ENCODE assay signal across 18 cellular contexts in the genomic region with DNA sequence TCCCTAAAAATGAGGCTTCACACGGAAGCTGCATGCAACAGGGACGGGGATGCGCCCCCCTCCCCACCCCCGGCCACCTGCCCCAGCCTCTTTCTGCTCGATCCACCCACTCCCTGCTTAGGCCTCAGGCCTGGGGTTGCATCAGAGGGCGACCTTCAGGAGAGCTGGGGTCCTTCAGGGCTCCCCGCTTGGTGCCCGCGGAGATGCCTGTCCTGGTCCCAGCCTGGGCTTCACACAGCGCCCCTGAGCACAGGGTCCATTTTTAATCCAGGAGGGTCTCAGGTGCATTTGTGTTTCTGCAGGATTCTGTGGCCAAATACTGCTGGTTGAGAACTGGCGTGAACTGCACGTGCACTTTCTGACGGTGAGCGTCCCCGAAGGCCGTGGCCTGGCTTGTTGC. TPM values are rescaled to one million over a fixed set of nuclear protein-coding genes. Genes with fewer than 3 reads are reported as not detected.
DNase-seq lines count a peak whose midpoint lies in the region; ATAC-seq, FAIRE-seq and TF ChIP-seq lines count a peak whose summit lies in the region.
"Had no signal": no experiment of that assay in that cellular context is flagged by ENCODE, and none has a peak within 500 bp of the region (broad histone marks: within the 10 kb centered on the region; RNA-seq: fewer than 3 reads in every experiment).

No MANE protein-coding gene starts in this region.

- TF ChIP-seq POLR2A in IMR-90 (IDR thresholded peaks at IDR 0.05; ENCODE audit: low read depth, low read length) (no peak), K562 (conservative IDR thresholded peaks at IDR 0.05) (no peak)

- H2AK5ac ChIP-seq in IMR-90 (ENCODE audit: low read depth, low read length), result no peak overlapping the region

- H3K79me2 ChIP-seq in K562 (ENCODE audit: control insufficient read depth, insufficient read depth, low read length), result no peaks in the 10 kb centered on the region

- no peak for FAIRE-seq in K562 (lab: Jason Lieb, UNC)
- FAIRE-seq: D721Med, G401.6, GM12891 had no signal

- CTCF ChIA-PET in IMR-90 (lab: Yijun Ruan, JAX), result no interaction called here
- CTCF ChIA-PET in K562 (lab: Yijun Ruan, JAX; ENCODE audit: low intra/inter-chr PET ratio), result no interaction called here
- CTCF ChIA-PET in activated CD8-positive, alpha-beta T cell treated with anti-CD3 and anti-CD28 coated beads for 36 hours (lab: Charles Lee), result no interaction called here

- H3K4me2 ChIP-seq in IMR-90 (ENCODE audit: low read depth, low read length) (no peak overlapping the region), K562 (ENCODE audit: insufficient read depth, low read length) (no peak overlapping the region)

- no peak overlapping the region for H3K23ac ChIP-seq in IMR-90 (ENCODE audit: low read depth, low read length)

- H3K9me3 Mint-ChIP-seq in activated T-cell treated with anti-CD3 and anti-CD28 coated beads, Interleukin-2, amount 50 U/mL, for 24 hours, result no peaks in the 10 kb centered on the region
- no peaks in the 10 kb centered on the region for H3K9me3 Mint-ChIP-seq in activated CD8-positive, alpha-beta T cell treated with anti-CD3 and anti-CD28 coated beads for 36 hours
- H3K9me3 Mint-ChIP-seq: CD8-positive, alpha-beta T cell had no signal

- no peaks in the 10 kb centered on the region for H3K27me3 Mint-ChIP-seq in activated T-cell treated with anti-CD3 and anti-CD28 coated beads, Interleukin-2, amount 50 U/mL, for 24 hours
- H3K27me3 Mint-ChIP-seq in activated CD8-positive, alpha-beta T cell treated with anti-CD3 and anti-CD28 coated beads for 36 hours, result no peaks in the 10 kb centered on the region

- 100% methylated on average over 3 of the region's 16 CpGs; no CpG with 5 or more reads in 1 of the 2 experiments for WGBS in IMR-90 (ENCODE audit: extremely low coverage in 2 of 2, insufficient read length in 1 of 2), 2 experiments
- WGBS in K562 (ENCODE audit: insufficient coverage, low coverage, missing lambda C conversion rate), result 70% methylated on average over 13 of the region's 16 CpGs

- H3K56ac ChIP-seq in IMR-90 (ENCODE audit: extremely low read depth, insufficient read depth, low read length), result no peak overlapping the region

- in situ Hi-C loops in IMR-90 (cut with MboI; ENCODE audit: low sequenced_read_pairs), result no loop called here
- in situ Hi-C loops in K562 (cut with MboI), result loop anchor here (10.0 kb wide), 1 partner anchor 396 kb away; a partner anchor contains a TSS

- peak overlapping the region; percentile 54; the same call in 1 of the 2 replicates for H3K4ac ChIP-seq in IMR-90 (ENCODE audit: low read depth, low read length)

- dilution Hi-C loops in IMR-90 (cut with HindIII; ENCODE audit: low sequenced_read_pairs, unreplicated experiment), result no loop called here

- H3K9me3 ChIP-seq in IMR-90 (ENCODE audit: control insufficient read depth, insufficient read depth, low read length) (no peaks in the 10 kb centered on the region), K562 (replicated peaks; ENCODE audit: control insufficient read depth, insufficient read depth, low read depth, low read length) (no peaks in the 10 kb centered on the region)

- no peak overlapping the region for H2BK5ac ChIP-seq in IMR-90 (ENCODE audit: low read depth, low read length, poor library complexity, severe bottlenecking)

- H3K4me3 Mint-ChIP-seq in activated T-cell treated with anti-CD3 and anti-CD28 coated beads, Interleukin-2, amount 50 U/mL, for 24 hours, result no peak overlapping the region
- no peak overlapping the region for H3K4me3 Mint-ChIP-seq in activated CD8-positive, alpha-beta T cell treated with anti-CD3 and anti-CD28 coated beads for 36 hours
- H3K4me3 Mint-ChIP-seq: CD14-positive monocyte; CD8-positive, alpha-beta T cell had no signal

- no peak overlapping the region for H3K14ac ChIP-seq in IMR-90 (replicated peaks; ENCODE audit: low read depth, low read length)

- no peak overlapping the region for H3K18ac ChIP-seq in IMR-90 (ENCODE audit: low read depth, low read length)

- no peak overlapping the region for H2BK20ac ChIP-seq in IMR-90 (ENCODE audit: low read depth, low read length)

- H4K5ac ChIP-seq in IMR-90 (ENCODE audit: low read depth, low read length), result no peak overlapping the region

- H3K27ac ChIP-seq in IMR-90 (ENCODE audit: insufficient read depth, low read length) (no peak overlapping the region), K562 (ENCODE audit: extremely low read depth, low read depth, low read length) (no peak overlapping the region)
- H3K27ac ChIP-seq: 22Rv1, HL-60 had no signal

- TF ChIP-seq RAD21 in IMR-90 (IDR thresholded peaks at IDR 0.05; ENCODE audit: low read length) (no peak), K562 (CRISPR knock-in tag; conservative IDR thresholded peaks at IDR 0.05 in 1 of 2, IDR thresholded peaks at IDR 0.05 in 1 of 2) (no peak)

- H3K27ac Mint-ChIP-seq in activated T-cell treated with anti-CD3 and anti-CD28 coated beads, Interleukin-2, amount 50 U/mL, for 24 hours, result peak overlapping the region; percentile 37
- no peak overlapping the region for H3K27ac Mint-ChIP-seq in activated CD8-positive, alpha-beta T cell treated with anti-CD3 and anti-CD28 coated beads for 36 hours
- H3K27ac Mint-ChIP-seq: CD8-positive, alpha-beta T cell had no signal

- no peaks in the 10 kb centered on the region for H3K27me3 ChIP-seq in IMR-90 (ENCODE audit: control insufficient read depth, insufficient read depth, low read length)
- no peaks in the 10 kb centered on the region for H3K27me3 ChIP-seq in K562 (ENCODE audit: control insufficient read depth in 2 of 2, insufficient read depth in 2 of 2, low read length in 2 of 2)

- no peak overlapping the region for H2BK15ac ChIP-seq in IMR-90 (ENCODE audit: low read depth, low read length)

- H3K9ac ChIP-seq in IMR-90 (ENCODE audit: low read depth, low read length) (no peak overlapping the region), K562 (ENCODE audit: insufficient read depth in 1 of 2, low read depth in 2 of 2, low read length in 2 of 2) (peak overlapping the region in 1 of 2 experiments; percentile 64; a peak in 2 of 4 replicates)

- H3K9me1 ChIP-seq in IMR-90 (ENCODE audit: insufficient read depth, low read length) (peaks cover 5% of the 10 kb centered on the region), K562 (ENCODE audit: control insufficient read depth, insufficient read depth, low read length) (no peaks in the 10 kb centered on the region)

- H3K36me3 ChIP-seq in IMR-90 (ENCODE audit: control insufficient read depth, insufficient read depth, low read length) (peaks cover 12% of the 10 kb centered on the region; the same call in 1 of the 2 replicates), K562 (ENCODE audit: control insufficient read depth, insufficient read depth, low read length) (no peaks in the 10 kb centered on the region)

- no peaks in the 10 kb centered on the region for H3K4me1 Mint-ChIP-seq in activated T-cell treated with anti-CD3 and anti-CD28 coated beads, Interleukin-2, amount 50 U/mL, for 24 hours (ENCODE audit: low read depth)
- no peaks in the 10 kb centered on the region for H3K4me1 Mint-ChIP-seq in activated CD8-positive, alpha-beta T cell treated with anti-CD3 and anti-CD28 coated beads for 36 hours (ENCODE audit: low read depth)
- H3K4me1 Mint-ChIP-seq: CD14-positive monocyte had no signal

- H3K4me1 ChIP-seq in IMR-90 (ENCODE audit: control insufficient read depth, insufficient read depth, low read length) (peaks cover 12% of the 10 kb centered on the region), K562 (replicated peaks in 1 of 2; ENCODE audit: control insufficient read depth in 2 of 2, insufficient read depth in 2 of 2, low read length in 2 of 2) (peaks cover 0 to 49% of the 10 kb centered on the region in 2 experiments; a peak in 2 of 5 replicates)

- H2BK120ac ChIP-seq in IMR-90 (ENCODE audit: low read depth, low read length), result no peak overlapping the region

- TF ChIP-seq CTCF in IMR-90 (conservative IDR thresholded peaks at IDR 0.05; ENCODE audit: low read depth, low read length) (no peak), K562 (IDR thresholded peaks at IDR 0.05 in 2 of 3, conservative IDR thresholded peaks at IDR 0.05 in 1 of 3; ENCODE audit: insufficient read depth in 2 of 3, low read depth in 1 of 3, low read length in 3 of 3) (no peak)
- no peak for TF ChIP-seq CTCF in activated CD8-positive, alpha-beta T cell treated with anti-CD3 and anti-CD28 coated beads for 36 hours (IDR thresholded peaks at IDR 0.05)

- peaks cover 6% of the 10 kb centered on the region for H3K36me3 Mint-ChIP-seq in activated T-cell treated with anti-CD3 and anti-CD28 coated beads, Interleukin-2, amount 50 U/mL, for 24 hours (ENCODE audit: low read depth)
- no peaks in the 10 kb centered on the region for H3K36me3 Mint-ChIP-seq in activated CD8-positive, alpha-beta T cell treated with anti-CD3 and anti-CD28 coated beads for 36 hours (ENCODE audit: low read depth)

- DNase-seq in activated T-cell treated with anti-CD3 and anti-CD28 coated beads, Interleukin-2, amount 50 U/mL, for 24 hours, result no peak
- DNase-seq in activated T-cell treated with anti-CD3 and anti-CD28 coated beads for 4 hours (no peak), IMR-90 (no peak), K562 (ENCODE audit: extremely low read depth in 1 of 4, low spot score in 3 of 4) (no peak)
- no peak for DNase-seq in activated CD8-positive, alpha-beta T cell treated with anti-CD3 and anti-CD28 coated beads for 36 hours
- DNase-seq in stimulated activated naive CD4-positive, alpha-beta T cell (lab: John Stamatoyannopoulos, UW), result no peak
- DNase-seq: CD8-positive, alpha-beta T cell; COR-L47; DMS153; DMS79 treated with DMSO at 0.1 percent for 48 hours; EL; HCEC 1CT had no signal

- no peak overlapping the region; a peak in 1 of 4 replicates for H4K8ac ChIP-seq in IMR-90 (ENCODE audit: low read depth in 2 of 2, low read length in 2 of 2)

- H2AK9ac ChIP-seq in IMR-90 (replicated peaks; ENCODE audit: low read depth, low read length, poor library complexity), result no peak overlapping the region

- BruUV-seq in IMR-90 (replicated peaks; lab: Mats Ljungman, UMichigan) (no TSS peak), K562 (replicated peaks; lab: Mats Ljungman, UMichigan) (no TSS peak)

- H3K4me3 ChIP-seq in IMR-90 (ENCODE audit: insufficient read depth, low read depth, low read length) (no peak overlapping the region), K562 (no peak overlapping the region)

- intact Hi-C loops in IMR-90 (cut with micrococcal nuclease) (no loop called here), K562 (cut with micrococcal nuclease) (loop anchor here (10.0 kb wide), 1 partner anchor 186 kb away; no protein-coding TSS in a partner anchor)
- intact Hi-C loops in activated CD8-positive, alpha-beta T cell treated with anti-CD3 and anti-CD28 coated beads for 36 hours (cut with micrococcal nuclease), result no loop called here

- H4K91ac ChIP-seq in IMR-90 (ENCODE audit: insufficient read depth, low read depth, low read length), result no peak overlapping the region

- POLR2A ChIA-PET in IMR-90 (lab: Charles Lee; ENCODE audit: unreplicated experiment), result no interaction called here
- POLR2A ChIA-PET in K562 (lab: Yijun Ruan, JAX), result interaction anchor here (0.9 to 1.2 kb wide), 2 partner anchors 8 to 37 kb away, joined by 3 to 5 read pairs; a partner anchor contains a TSS
- POLR2A ChIA-PET in activated CD8-positive, alpha-beta T cell treated with anti-CD3 and anti-CD28 coated beads for 36 hours (lab: Charles Lee), result no interaction called here

- H4K20me1 ChIP-seq in IMR-90 (ENCODE audit: insufficient read depth, low read length) (no peaks in the 10 kb centered on the region), K562 (replicated peaks; ENCODE audit: control insufficient read depth, insufficient read depth, low read length) (no peaks in the 10 kb centered on the region)

- ATAC-seq in IMR-90 (ENCODE audit: low read depth) (no peak), K562 (0 out of 3 replicates have a peak, but pooled peaks have one; percentile 12)
- no peak for ATAC-seq in activated CD8-positive, alpha-beta T cell treated with anti-CD3 and anti-CD28 coated beads for 36 hours
- ATAC-seq: CD8-positive, alpha-beta T cell had no signal

- H3K79me1 ChIP-seq in IMR-90 (ENCODE audit: low read depth in 1 of 2, low read length in 2 of 2), result no peaks in the 10 kb centered on the region

- H2AFZ ChIP-seq in IMR-90 (replicated peaks; ENCODE audit: low read length, poor library complexity) (no peak overlapping the region), K562 (ENCODE audit: low read depth, low read length) (no peak overlapping the region)

- no peak for TF ChIP-seq EP300 in K562 (IDR thresholded peaks at IDR 0.05; ENCODE audit: low read length)

RNA-seq across cellular contexts. Expression of a gene that starts 7.4 kb away (rescaled TPM):
- 40.5 and 41.7 TPM in 2 replicates for total RNA-seq in IMR-90 (2012; rRNA removed)
- polyA plus RNA-seq in IMR-90 (2012; rRNA removed), result 157 and 209 TPM in 2 replicates
- polyA plus RNA-seq in IMR-90 (2012; cell fraction: cytosol; rRNA removed), result 109 and 184 TPM in 2 replicates
- polyA plus RNA-seq in IMR-90 (2012; cell fraction: nucleus; rRNA removed; ENCODE audit: low replicate concordance), result 87.9 and 240 TPM in 2 replicates
- total RNA-seq in K562 (2011; cell fraction: chromatin; rRNA removed; ENCODE audit: low replicate concordance), result 35.4 and 135 TPM in 2 replicates
- 138 and 183 TPM in 2 replicates for total RNA-seq in K562 (2011; cell fraction: nucleolus; rRNA removed)
- 82.7 and 89.3 TPM in 2 replicates for total RNA-seq in K562 (2011; cell fraction: nucleoplasm; rRNA removed)
- total RNA-seq in K562 (2014; rRNA removed), result 409 and 555 TPM in 2 replicates
- total RNA-seq in K562 (2014; rRNA removed; fragmentation: Illumina TruSeq; extraction: Trizol), result 86.2 and 129 TPM in 2 replicates
- 213 and 224 TPM in 2 replicates for total RNA-seq in K562 (2015; rRNA removed; fragmentation: Illumina TruSeq; extraction: Trizol)
- 340 and 359 TPM in 2 replicates for total RNA-seq in K562 (2021)
- 146 and 234 TPM in 2 replicates for polyA plus RNA-seq in K562 (2011; rRNA removed)
- 130 and 287 TPM in 2 replicates for polyA plus RNA-seq in K562 (2011; cell fraction: cytosol; rRNA removed)
- polyA plus RNA-seq in K562 (2011; cell fraction: nucleus; rRNA removed), result 161 and 192 TPM in 2 replicates
- 290 and 337 TPM in 2 replicates for polyA plus RNA-seq in K562 (2012)
- 94.4 and 200 TPM in 2 replicates for polyA plus RNA-seq in K562 (2014; fragmentation: Illumina TruSeq; extraction: Trizol)
- polyA plus RNA-seq in K562 (2014; fragmentation: Nextera tagmentation; extraction: Ambion mirVana), result 100 to 1,000 TPM in 1 of 2 experiments, 10 to 100 TPM in 1; 41.7 to 116 TPM
- 354 and 422 TPM in 2 replicates for polyA plus RNA-seq in K562 (2014; rRNA removed)
- 17.6 and 29.0 TPM in 2 replicates for polyA minus RNA-seq in K562 (2011; rRNA and poly(A)+ RNA removed)
- 127 and 142 TPM in 2 replicates for polyA minus RNA-seq in K562 (2011; cell fraction: cytosol; rRNA and poly(A)+ RNA removed)
- polyA minus RNA-seq in K562 (2011; cell fraction: nucleus; rRNA and poly(A)+ RNA removed), result 49.9 and 62.3 TPM in 2 replicates
- 100 to 1,000 TPM; 236 to 240 TPM for total RNA-seq in activated CD8-positive, alpha-beta T cell treated with anti-CD3 and anti-CD28 coated beads for 36 hours

RNA-seq across cellular contexts. Expression of a gene that starts 15.5 kb away (rescaled TPM):
- total RNA-seq in IMR-90 (2012; rRNA removed) (3.2 and 4.7 TPM in 2 replicates), K562 (2014; rRNA removed) (114 and 119 TPM in 2 replicates), K562 (2014; rRNA removed; fragmentation: Illumina TruSeq; extraction: Trizol) (3.4 and 4.4 TPM in 2 replicates), K562 (2015; rRNA removed; fragmentation: Illumina TruSeq; extraction: Trizol) (14.4 and 17.9 TPM in 2 replicates), K562 (2021) (173 and 178 TPM in 2 replicates)
- polyA plus RNA-seq in IMR-90 (2012; rRNA removed) (11.8 and 13.2 TPM in 2 replicates), K562 (2011; rRNA removed) (14.2 and 29.4 TPM in 2 replicates), K562 (2014; fragmentation: Illumina TruSeq; extraction: Trizol) (9.3 and 47.1 TPM in 2 replicates), K562 (2014; fragmentation: Nextera tagmentation; extraction: Ambion mirVana) (1 to 10 TPM in 1 of 2 experiments, under 1 TPM in 1; 0.92 to 1.6 TPM), K562 (2014; rRNA removed) (53.6 and 65.8 TPM in 2 replicates)
- 6.8 and 10.7 TPM in 2 replicates for polyA plus RNA-seq in IMR-90 (2012; cell fraction: cytosol; rRNA removed)
- 4.7 and 22.2 TPM in 2 replicates for polyA plus RNA-seq in IMR-90 (2012; cell fraction: nucleus; rRNA removed; ENCODE audit: low replicate concordance)
- total RNA-seq in K562 (2011; cell fraction: chromatin; rRNA removed; ENCODE audit: low replicate concordance), result 14.1 and 55.6 TPM in 2 replicates
- total RNA-seq in K562 (2011; cell fraction: nucleolus; rRNA removed), result 67.5 and 87.8 TPM in 2 replicates
- total RNA-seq in K562 (2011; cell fraction: nucleoplasm; rRNA removed), result 29.4 and 38.8 TPM in 2 replicates
- 48.5 and 101 TPM in 2 replicates for polyA plus RNA-seq in K562 (2011; cell fraction: cytosol; rRNA removed)
- 38.4 and 58.3 TPM in 2 replicates for polyA plus RNA-seq in K562 (2011; cell fraction: nucleus; rRNA removed)
- polyA plus RNA-seq in K562 (2012), result 68.4 and 200 TPM in 2 replicates
- polyA minus RNA-seq in K562 (2011; rRNA and poly(A)+ RNA removed), result 9.8 and 10.4 TPM in 2 replicates
- polyA minus RNA-seq in K562 (2011; cell fraction: cytosol; rRNA and poly(A)+ RNA removed), result 102 and 178 TPM in 2 replicates
- 25.2 and 25.9 TPM in 2 replicates for polyA minus RNA-seq in K562 (2011; cell fraction: nucleus; rRNA and poly(A)+ RNA removed)
- 100 to 1,000 TPM; 180 to 182 TPM for total RNA-seq in activated CD8-positive, alpha-beta T cell treated with anti-CD3 and anti-CD28 coated beads for 36 hours

RNA-seq across cellular contexts. Expression of a gene that starts 34.1 kb away (rescaled TPM):
- 36.2 and 48.6 TPM in 2 replicates for total RNA-seq in IMR-90 (2012; rRNA removed)
- 372 and 392 TPM in 2 replicates for polyA plus RNA-seq in IMR-90 (2012; rRNA removed)
- 218 and 326 TPM in 2 replicates for polyA plus RNA-seq in IMR-90 (2012; cell fraction: cytosol; rRNA removed)
- 957 and 2,926 TPM in 2 replicates for polyA plus RNA-seq in IMR-90 (2012; cell fraction: nucleus; rRNA removed; ENCODE audit: low replicate concordance)
- total RNA-seq in K562 (2011; cell fraction: chromatin; rRNA removed; ENCODE audit: low replicate concordance), result 759 and 2,233 TPM in 2 replicates
- 1,565 and 1,591 TPM in 2 replicates for total RNA-seq in K562 (2011; cell fraction: nucleolus; rRNA removed)
- total RNA-seq in K562 (2011; cell fraction: nucleoplasm; rRNA removed), result 1,027 and 1,219 TPM in 2 replicates
- total RNA-seq in K562 (2014; rRNA removed), result 213 and 305 TPM in 2 replicates
- total RNA-seq in K562 (2014; rRNA removed; fragmentation: Illumina TruSeq; extraction: Trizol), result 44.5 and 45.2 TPM in 2 replicates
- total RNA-seq in K562 (2015; rRNA removed; fragmentation: Illumina TruSeq; extraction: Trizol), result 97.9 and 113 TPM in 2 replicates
- total RNA-seq in K562 (2021), result 354 and 432 TPM in 2 replicates
- 131 and 170 TPM in 2 replicates for polyA plus RNA-seq in K562 (2011; rRNA removed)
- polyA plus RNA-seq in K562 (2011; cell fraction: cytosol; rRNA removed), result 143 and 281 TPM in 2 replicates
- 1,334 and 2,777 TPM in 2 replicates for polyA plus RNA-seq in K562 (2011; cell fraction: nucleus; rRNA removed)
- polyA plus RNA-seq in K562 (2012), result 266 and 440 TPM in 2 replicates
- polyA plus RNA-seq in K562 (2014; fragmentation: Illumina TruSeq; extraction: Trizol), result 146 and 201 TPM in 2 replicates
- polyA plus RNA-seq in K562 (2014; fragmentation: Nextera tagmentation; extraction: Ambion mirVana), result 1 to 10 TPM; 3.6 to 9.6 TPM
- polyA plus RNA-seq in K562 (2014; rRNA removed), result 319 and 383 TPM in 2 replicates
- polyA minus RNA-seq in K562 (2011; rRNA and poly(A)+ RNA removed), result 56.6 and 97.2 TPM in 2 replicates
- 155 and 200 TPM in 2 replicates for polyA minus RNA-seq in K562 (2011; cell fraction: cytosol; rRNA and poly(A)+ RNA removed)
- polyA minus RNA-seq in K562 (2011; cell fraction: nucleus; rRNA and poly(A)+ RNA removed), result 321 and 450 TPM in 2 replicates
- 10 to 100 TPM; 87.7 to 91.8 TPM for total RNA-seq in activated CD8-positive, alpha-beta T cell treated with anti-CD3 and anti-CD28 coated beads for 36 hours

RNA-seq across cellular contexts. Expression of a gene that starts 37.6 kb away (rescaled TPM):
- total RNA-seq in IMR-90 (2012; rRNA removed) (7.2 TPM in 2 replicates), K562 (2014; rRNA removed) (3.4 and 5.4 TPM in 2 replicates), K562 (2014; rRNA removed; fragmentation: Illumina TruSeq; extraction: Trizol) (2.4 and 4.1 TPM in 2 replicates), K562 (2015; rRNA removed; fragmentation: Illumina TruSeq; extraction: Trizol) (5.6 and 5.9 TPM in 2 replicates), K562 (2021) (12.3 and 13.2 TPM in 2 replicates)
- polyA plus RNA-seq in IMR-90 (2012; rRNA removed) (30.2 and 32.5 TPM in 2 replicates), K562 (2011; rRNA removed) (3.9 and 4.3 TPM in 2 replicates), K562 (2014; fragmentation: Illumina TruSeq; extraction: Trizol) (6.0 and 7.0 TPM in 2 replicates), K562 (2014; fragmentation: Nextera tagmentation; extraction: Ambion mirVana) (under 1 TPM; 0.38 to 0.63 TPM), K562 (2014; rRNA removed) (6.7 and 8.6 TPM in 2 replicates)
- polyA plus RNA-seq in IMR-90 (2012; cell fraction: cytosol; rRNA removed), result 28.6 and 42.1 TPM in 2 replicates
- 24.8 and 44.6 TPM in 2 replicates for polyA plus RNA-seq in IMR-90 (2012; cell fraction: nucleus; rRNA removed; ENCODE audit: low replicate concordance)
- total RNA-seq in K562 (2011; cell fraction: chromatin; rRNA removed; ENCODE audit: low replicate concordance), result 69.8 and 180 TPM in 2 replicates
- 70.5 and 71.6 TPM in 2 replicates for total RNA-seq in K562 (2011; cell fraction: nucleolus; rRNA removed)
- 50.8 and 56.2 TPM in 2 replicates for total RNA-seq in K562 (2011; cell fraction: nucleoplasm; rRNA removed)
- polyA plus RNA-seq in K562 (2011; cell fraction: cytosol; rRNA removed), result 3.9 and 9.1 TPM in 2 replicates
- 20.2 and 34.5 TPM in 2 replicates for polyA plus RNA-seq in K562 (2011; cell fraction: nucleus; rRNA removed)
- polyA plus RNA-seq in K562 (2012), result 11.1 and 16.0 TPM in 2 replicates
- 1.9 and 3.7 TPM in 2 replicates for polyA minus RNA-seq in K562 (2011; rRNA and poly(A)+ RNA removed)
- polyA minus RNA-seq in K562 (2011; cell fraction: cytosol; rRNA and poly(A)+ RNA removed), result 3.2 and 3.3 TPM in 2 replicates
- polyA minus RNA-seq in K562 (2011; cell fraction: nucleus; rRNA and poly(A)+ RNA removed), result 7.0 and 7.8 TPM in 2 replicates
- 10 to 100 TPM; 24.5 to 25.4 TPM for total RNA-seq in activated CD8-positive, alpha-beta T cell treated with anti-CD3 and anti-CD28 coated beads for 36 hours

RNA-seq across cellular contexts. Expression of a gene that starts 37.8 kb away (rescaled TPM):
- total RNA-seq in IMR-90 (2012; rRNA removed) (84.2 and 102 TPM in 2 replicates), K562 (2014; rRNA removed) (60.4 and 77.5 TPM in 2 replicates), K562 (2014; rRNA removed; fragmentation: Illumina TruSeq; extraction: Trizol) (92.6 and 126 TPM in 2 replicates), K562 (2015; rRNA removed; fragmentation: Illumina TruSeq; extraction: Trizol) (61.1 and 69.1 TPM in 2 replicates), K562 (2021) (89.1 and 92.6 TPM in 2 replicates)
- polyA plus RNA-seq in IMR-90 (2012; rRNA removed) (109 and 112 TPM in 2 replicates), K562 (2011; rRNA removed) (124 and 163 TPM in 2 replicates), K562 (2014; fragmentation: Illumina TruSeq; extraction: Trizol) (97.5 and 104 TPM in 2 replicates), K562 (2014; fragmentation: Nextera tagmentation; extraction: Ambion mirVana) (100 to 1,000 TPM; 345 to 398 TPM), K562 (2014; rRNA removed) (92.4 and 99.1 TPM in 2 replicates)
- 69.3 and 87.7 TPM in 2 replicates for polyA plus RNA-seq in IMR-90 (2012; cell fraction: cytosol; rRNA removed)
- 45.7 and 54.3 TPM in 2 replicates for polyA plus RNA-seq in IMR-90 (2012; cell fraction: nucleus; rRNA removed; ENCODE audit: low replicate concordance)
- 43.1 and 83.7 TPM in 2 replicates for total RNA-seq in K562 (2011; cell fraction: chromatin; rRNA removed; ENCODE audit: low replicate concordance)
- total RNA-seq in K562 (2011; cell fraction: nucleolus; rRNA removed), result 64.3 and 69.7 TPM in 2 replicates
- 53.0 and 53.7 TPM in 2 replicates for total RNA-seq in K562 (2011; cell fraction: nucleoplasm; rRNA removed)
- 94.2 and 150 TPM in 2 replicates for polyA plus RNA-seq in K562 (2011; cell fraction: cytosol; rRNA removed)
- 96.2 and 120 TPM in 2 replicates for polyA plus RNA-seq in K562 (2011; cell fraction: nucleus; rRNA removed)
- polyA plus RNA-seq in K562 (2012), result 69.9 and 168 TPM in 2 replicates
- polyA minus RNA-seq in K562 (2011; rRNA and poly(A)+ RNA removed), result 28.3 and 55.3 TPM in 2 replicates
- polyA minus RNA-seq in K562 (2011; cell fraction: cytosol; rRNA and poly(A)+ RNA removed), result 24.9 and 30.9 TPM in 2 replicates
- polyA minus RNA-seq in K562 (2011; cell fraction: nucleus; rRNA and poly(A)+ RNA removed), result 30.4 and 33.3 TPM in 2 replicates
- total RNA-seq in activated CD8-positive, alpha-beta T cell treated with anti-CD3 and anti-CD28 coated beads for 36 hours, result 10 to 100 TPM; 56.4 to 61.9 TPM
